ENCODE assay signal across 9 cellular contexts in the genomic region with DNA sequence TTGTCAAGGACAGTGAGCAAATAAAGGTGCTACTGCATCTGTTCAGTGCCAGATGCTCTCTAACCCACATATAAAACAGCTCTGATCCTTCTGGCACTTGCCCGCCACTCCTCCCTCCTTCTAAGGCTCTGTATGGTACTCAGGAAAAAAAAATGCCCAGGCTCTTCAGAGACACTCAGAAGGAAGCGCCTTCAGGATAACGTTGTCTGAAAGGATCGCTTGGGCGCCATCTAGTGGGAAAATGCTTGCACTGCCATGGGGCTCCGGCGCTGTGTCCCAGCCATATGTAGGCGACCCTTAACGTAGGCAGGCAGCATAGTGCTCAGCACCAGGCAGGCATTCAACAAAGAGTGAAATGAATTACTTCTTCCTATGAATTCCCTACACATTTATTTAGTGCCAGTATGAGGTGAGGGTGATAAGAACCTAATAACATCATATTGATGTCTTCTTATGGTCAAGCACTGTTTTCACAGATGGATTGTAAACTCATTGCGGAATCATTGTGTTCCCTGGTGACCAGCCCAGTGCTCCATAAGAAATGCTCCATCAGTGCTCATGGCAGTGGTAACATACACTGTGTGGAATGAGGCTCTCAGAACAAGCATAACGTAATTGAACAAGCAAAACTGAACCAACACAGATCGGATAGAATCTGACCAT. TPM values are rescaled to one million over a fixed set of nuclear protein-coding genes. Genes with fewer than 3 reads are reported as not detected.
DNase-seq lines count a peak whose midpoint lies in the region; ATAC-seq and TF ChIP-seq lines count a peak whose summit lies in the region.
"Had no signal": no experiment of that assay in that cellular context is flagged by ENCODE, and none has a peak within 500 bp of the region (broad histone marks: within the 10 kb centered on the region; RNA-seq: fewer than 3 reads in every experiment).

No MANE protein-coding gene starts in this region.

- 10 to 18% (median 13%) methylated on average over 12 of the region's 12 CpGs for WGBS in stomach, 5 donors

- H3K4me1 ChIP-seq in Panc1 (ENCODE audit: control insufficient read depth, insufficient read depth, low read length) (no peaks in the 10 kb centered on the region), neural progenitor cell (no peaks in the 10 kb centered on the region), stomach (peaks cover 8 to 28% (median 19%) of the 10 kb centered on the region in 4 donors)

- BruUV-seq in Panc1 (replicated peaks; lab: Mats Ljungman, UMichigan), result no TSS peak

- no peak overlapping the region for H3K27ac ChIP-seq in Panc1 (ENCODE audit: low read length)
- H3K27ac ChIP-seq in neural progenitor cell, result no peak overlapping the region
- H3K27ac ChIP-seq in stomach, result no peak overlapping the region
- H3K27ac ChIP-seq: epithelial cell of prostate had no signal

- ATAC-seq in GM21529 (IDR thresholded peaks at IDR 0.05; ENCODE audit: unreplicated experiment) (peak; percentile 95), Panc1 (peak; percentile 99)

- POLR2A ChIA-PET in Panc1 (lab: Charles Lee), result interaction anchor here (0.7 kb wide), 1 partner anchor 973 kb away, joined by 3 read pairs; no protein-coding TSS in a partner anchor

- H3K27ac Mint-ChIP-seq in neural progenitor cell, result no peak overlapping the region

- H2AFZ ChIP-seq in neural progenitor cell (replicated peaks), result no peak overlapping the region

- H3K9ac ChIP-seq in neural progenitor cell, result no peak overlapping the region

- H3K9me3 Mint-ChIP-seq in neural progenitor cell, result peaks cover 18% of the 10 kb centered on the region

- peak; percentile 96 for TF ChIP-seq CTCF in Panc1 (IDR thresholded peaks at IDR 0.05)
- TF ChIP-seq CTCF in neural progenitor cell (IDR thresholded peaks at IDR 0.05), result peak; percentile 87
- peak in 5 of 7 experiments; percentile 61 to 93 (median 87) for TF ChIP-seq CTCF in stomach (IDR thresholded peaks at IDR 0.05)

- no peaks in the 10 kb centered on the region for H3K4me1 Mint-ChIP-seq in neural progenitor cell

- H3K4me2 ChIP-seq in neural progenitor cell, result no peak overlapping the region

- intact Hi-C loops in Panc1 (cut with micrococcal nuclease; ENCODE audit: unreplicated experiment), result loop anchor here (5.0 kb wide), 2 partner anchors 558 to 782 kb away; no protein-coding TSS in a partner anchor
- intact Hi-C loops in stomach (cut with DNase I; ENCODE audit: low total_unique reads), result no loop called here

- H3K27me3 ChIP-seq in Panc1 (ENCODE audit: control insufficient read depth, insufficient read depth, low read length) (peaks cover 19% of the 10 kb centered on the region), neural progenitor cell (no peaks in the 10 kb centered on the region), stomach (no peaks in the 10 kb centered on the region)

- in situ Hi-C loops in Panc1 (cut with HindIII; ENCODE audit: low pct_unique_long_range_greater_than_20kb, low sequenced_read_pairs), result no loop called here

- TF ChIP-seq EP300 in stomach (IDR thresholded peaks at IDR 0.05), result no peak

- no peak for TF ChIP-seq POLR2A in stomach (IDR thresholded peaks at IDR 0.05)

- CTCF ChIA-PET in Panc1 (lab: Charles Lee), result interaction anchor here (0.7 kb wide), 1 partner anchor 916 kb away, joined by 3 read pairs; no protein-coding TSS in a partner anchor

- H3K79me2 ChIP-seq in neural progenitor cell (ENCODE audit: low read depth), result peaks cover 36% of the 10 kb centered on the region

- H3K36me3 ChIP-seq in Panc1 (ENCODE audit: control insufficient read depth, insufficient read depth, low read length) (no peaks in the 10 kb centered on the region), neural progenitor cell (peaks cover 52% of the 10 kb centered on the region), stomach (no peaks in the 10 kb centered on the region)

- H3K9me3 ChIP-seq in Panc1 (ENCODE audit: control insufficient read depth, insufficient read depth, low read depth, low read length), result peaks cover 8% of the 10 kb centered on the region; the same call in 1 of the 2 replicates
- peaks cover 38% of the 10 kb centered on the region for H3K9me3 ChIP-seq in neural progenitor cell (ENCODE audit: low read depth)
- peaks cover 0 to 12% (median 8%) of the 10 kb centered on the region in 4 donors for H3K9me3 ChIP-seq in stomach

- H3K27me3 Mint-ChIP-seq in neural progenitor cell (ENCODE audit: insufficient read depth, low read depth), result peaks cover 2% of the 10 kb centered on the region

- H4K20me1 ChIP-seq in neural progenitor cell (ENCODE audit: low read depth), result peaks cover 4% of the 10 kb centered on the region

- H3K36me3 Mint-ChIP-seq in neural progenitor cell, result no peaks in the 10 kb centered on the region

- DNase-seq in DMS53 (lab: John Stamatoyannopoulos, UW) (peak; percentile 81), KG1 (lab: John Stamatoyannopoulos, UW) (peak; percentile 66), Panc1 (ENCODE audit: low read depth, low spot score) (peak; percentile 48), fibroblast of peridontal ligament (ENCODE audit: extremely low read depth) (peak; percentile 84), neural progenitor cell (ENCODE audit: low spot score) (peak; percentile 88), stomach (peak; percentile 78)
- peak; percentile 85 to 87 for DNase-seq in activated T-cell treated with anti-CD3 and anti-CD28 coated beads, Interleukin-2, amount 50 U/mL, for 48 hours

- H3K4me3 ChIP-seq in Panc1 (ENCODE audit: low read depth in 2 of 2, low read length in 2 of 2) (no peak overlapping the region), neural progenitor cell (no peak overlapping the region), stomach (no peak overlapping the region)

- no peak overlapping the region for H3K4me3 Mint-ChIP-seq in neural progenitor cell

- peaks cover 40% of the 10 kb centered on the region for H3F3A ChIP-seq in neural progenitor cell (ENCODE audit: low read depth)

RNA-seq across cellular contexts. Expression of a gene that starts 39.6 kb away (rescaled TPM):
- 0.13 TPM for total RNA-seq in Panc1 (2021; ENCODE audit: unreplicated experiment)
- polyA plus RNA-seq in Panc1 (2012; ENCODE audit: insufficient read length), result not detected
- total RNA-seq in neural progenitor cell (ENCODE audit: low replicate concordance), result 209 and 285 TPM in 2 replicates
- total RNA-seq in stomach, result 10 to 100 TPM in 1 of 5 donors, 1 to 10 TPM in 1, under 1 TPM in 2, not detected in 1; under 0.01 to 26.8 (median 2.0) TPM
- 1 to 10 TPM in 1 of 3 donors, under 1 TPM in 2; 0.40 to 4.9 (median 0.56) TPM for polyA plus RNA-seq in stomach
